In the genomic region with DNA sequence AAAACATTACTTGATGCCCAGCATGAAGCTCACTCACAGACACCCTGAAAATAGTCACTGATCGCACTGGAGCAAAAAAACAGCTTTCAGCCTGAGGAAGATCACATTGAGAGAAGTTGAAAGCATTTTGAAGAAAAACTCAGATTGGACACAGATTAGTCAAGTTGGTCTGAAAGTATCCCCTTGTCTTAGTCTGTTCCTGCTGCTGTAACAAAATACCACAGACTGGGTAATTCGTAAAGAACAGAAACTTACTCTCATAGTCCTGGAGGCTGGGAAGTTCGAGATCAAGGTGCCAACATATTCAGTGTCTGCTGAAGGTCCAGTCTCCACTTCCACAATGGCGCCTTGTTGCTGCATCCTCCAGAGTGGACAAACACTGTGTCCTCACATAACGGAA, we compare ENCODE assay signal across 2 cellular contexts.
TF ChIP-seq lines count a peak whose summit lies in the region.

No MANE protein-coding gene starts in this region.

TF ChIP-seq in GM23338, 12 proteins besides CTCF, POLR2A, EP300 and RAD21 (continues in another document):
- TF ChIP-seq NANOG (IDR thresholded peaks at IDR 0.05; ENCODE audit: borderline replicate concordance) (no peak), ZNF331 (CRISPR knock-in tag; IDR thresholded peaks at IDR 0.05; ENCODE audit: low read depth) (no peak), STAT1 (IDR thresholded peaks at IDR 0.05; ENCODE audit: unreplicated experiment) (no peak), EZH2phosphoT487 (IDR thresholded peaks at IDR 0.05; ENCODE audit: unreplicated experiment) (no peak), EZH2 (IDR thresholded peaks at IDR 0.05; ENCODE audit: low read depth, unreplicated experiment) (no peak), JUNB (IDR thresholded peaks at IDR 0.05; ENCODE audit: unreplicated experiment) (no peak), CREB1 (CRISPR knock-in tag; IDR thresholded peaks at IDR 0.05; ENCODE audit: low read depth) (no peak), POLR2AphosphoS5 (IDR thresholded peaks at IDR 0.05; ENCODE audit: low read depth) (no peak), ZNF114 (CRISPR knock-in tag; IDR thresholded peaks at IDR 0.05) (no peak)
- TF ChIP-seq, protein P1, sequence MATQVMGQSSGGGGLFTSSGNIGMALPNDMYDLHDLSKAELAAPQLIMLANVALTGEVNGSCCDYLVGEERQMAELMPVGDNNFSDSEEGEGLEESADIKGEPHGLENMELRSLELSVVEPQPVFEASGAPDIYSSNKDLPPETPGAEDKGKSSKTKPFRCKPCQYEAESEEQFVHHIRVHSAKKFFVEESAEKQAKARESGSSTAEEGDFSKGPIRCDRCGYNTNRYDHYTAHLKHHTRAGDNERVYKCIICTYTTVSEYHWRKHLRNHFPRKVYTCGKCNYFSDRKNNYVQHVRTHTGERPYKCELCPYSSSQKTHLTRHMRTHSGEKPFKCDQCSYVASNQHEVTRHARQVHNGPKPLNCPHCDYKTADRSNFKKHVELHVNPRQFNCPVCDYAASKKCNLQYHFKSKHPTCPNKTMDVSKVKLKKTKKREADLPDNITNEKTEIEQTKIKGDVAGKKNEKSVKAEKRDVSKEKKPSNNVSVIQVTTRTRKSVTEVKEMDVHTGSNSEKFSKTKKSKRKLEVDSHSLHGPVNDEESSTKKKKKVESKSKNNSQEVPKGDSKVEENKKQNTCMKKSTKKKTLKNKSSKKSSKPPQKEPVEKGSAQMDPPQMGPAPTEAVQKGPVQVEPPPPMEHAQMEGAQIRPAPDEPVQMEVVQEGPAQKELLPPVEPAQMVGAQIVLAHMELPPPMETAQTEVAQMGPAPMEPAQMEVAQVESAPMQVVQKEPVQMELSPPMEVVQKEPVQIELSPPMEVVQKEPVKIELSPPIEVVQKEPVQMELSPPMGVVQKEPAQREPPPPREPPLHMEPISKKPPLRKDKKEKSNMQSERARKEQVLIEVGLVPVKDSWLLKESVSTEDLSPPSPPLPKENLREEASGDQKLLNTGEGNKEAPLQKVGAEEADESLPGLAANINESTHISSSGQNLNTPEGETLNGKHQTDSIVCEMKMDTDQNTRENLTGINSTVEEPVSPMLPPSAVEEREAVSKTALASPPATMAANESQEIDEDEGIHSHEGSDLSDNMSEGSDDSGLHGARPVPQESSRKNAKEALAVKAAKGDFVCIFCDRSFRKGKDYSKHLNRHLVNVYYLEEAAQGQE (IDR thresholded peaks at IDR 0.05; ENCODE audit: unreplicated experiment): no peak
- TF ChIP-seq, protein P2, sequence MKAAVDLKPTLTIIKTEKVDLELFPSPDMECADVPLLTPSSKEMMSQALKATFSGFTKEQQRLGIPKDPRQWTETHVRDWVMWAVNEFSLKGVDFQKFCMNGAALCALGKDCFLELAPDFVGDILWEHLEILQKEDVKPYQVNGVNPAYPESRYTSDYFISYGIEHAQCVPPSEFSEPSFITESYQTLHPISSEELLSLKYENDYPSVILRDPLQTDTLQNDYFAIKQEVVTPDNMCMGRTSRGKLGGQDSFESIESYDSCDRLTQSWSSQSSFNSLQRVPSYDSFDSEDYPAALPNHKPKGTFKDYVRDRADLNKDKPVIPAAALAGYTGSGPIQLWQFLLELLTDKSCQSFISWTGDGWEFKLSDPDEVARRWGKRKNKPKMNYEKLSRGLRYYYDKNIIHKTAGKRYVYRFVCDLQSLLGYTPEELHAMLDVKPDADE (IDR thresholded peaks at IDR 0.05): no peak

TF ChIP-seq in K562, 482 proteins besides CTCF, POLR2A, EP300 and RAD21:
- TF ChIP-seq ELF4 (CRISPR knock-in tag; IDR thresholded peaks at IDR 0.05): no peak
- TF ChIP-seq, protein P3, sequence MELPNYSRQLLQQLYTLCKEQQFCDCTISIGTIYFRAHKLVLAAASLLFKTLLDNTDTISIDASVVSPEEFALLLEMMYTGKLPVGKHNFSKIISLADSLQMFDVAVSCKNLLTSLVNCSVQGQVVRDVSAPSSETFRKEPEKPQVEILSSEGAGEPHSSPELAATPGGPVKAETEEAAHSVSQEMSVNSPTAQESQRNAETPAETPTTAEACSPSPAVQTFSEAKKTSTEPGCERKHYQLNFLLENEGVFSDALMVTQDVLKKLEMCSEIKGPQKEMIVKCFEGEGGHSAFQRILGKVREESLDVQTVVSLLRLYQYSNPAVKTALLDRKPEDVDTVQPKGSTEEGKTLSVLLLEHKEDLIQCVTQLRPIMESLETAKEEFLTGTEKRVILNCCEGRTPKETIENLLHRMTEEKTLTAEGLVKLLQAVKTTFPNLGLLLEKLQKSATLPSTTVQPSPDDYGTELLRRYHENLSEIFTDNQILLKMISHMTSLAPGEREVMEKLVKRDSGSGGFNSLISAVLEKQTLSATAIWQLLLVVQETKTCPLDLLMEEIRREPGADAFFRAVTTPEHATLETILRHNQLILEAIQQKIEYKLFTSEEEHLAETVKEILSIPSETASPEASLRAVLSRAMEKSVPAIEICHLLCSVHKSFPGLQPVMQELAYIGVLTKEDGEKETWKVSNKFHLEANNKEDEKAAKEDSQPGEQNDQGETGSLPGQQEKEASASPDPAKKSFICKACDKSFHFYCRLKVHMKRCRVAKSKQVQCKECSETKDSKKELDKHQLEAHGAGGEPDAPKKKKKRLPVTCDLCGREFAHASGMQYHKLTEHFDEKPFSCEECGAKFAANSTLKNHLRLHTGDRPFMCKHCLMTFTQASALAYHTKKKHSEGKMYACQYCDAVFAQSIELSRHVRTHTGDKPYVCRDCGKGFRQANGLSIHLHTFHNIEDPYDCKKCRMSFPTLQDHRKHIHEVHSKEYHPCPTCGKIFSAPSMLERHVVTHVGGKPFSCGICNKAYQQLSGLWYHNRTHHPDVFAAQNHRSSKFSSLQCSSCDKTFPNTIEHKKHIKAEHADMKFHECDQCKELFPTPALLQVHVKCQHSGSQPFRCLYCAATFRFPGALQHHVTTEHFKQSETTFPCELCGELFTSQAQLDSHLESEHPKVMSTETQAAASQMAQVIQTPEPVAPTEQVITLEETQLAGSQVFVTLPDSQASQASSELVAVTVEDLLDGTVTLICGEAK (IDR thresholded peaks at IDR 0.05): no peak
- TF ChIP-seq, protein P3 (CRISPR knock-in tag; IDR thresholded peaks at IDR 0.05): no peak
- 0 out of 2 replicates have a peak, but pooled peaks have one; percentile 55 for TF ChIP-seq ZNF12 (CRISPR knock-in tag; IDR thresholded peaks at IDR 0.05)
